11 cellular contexts compared by ENCODE assay signal in the genomic region with DNA sequence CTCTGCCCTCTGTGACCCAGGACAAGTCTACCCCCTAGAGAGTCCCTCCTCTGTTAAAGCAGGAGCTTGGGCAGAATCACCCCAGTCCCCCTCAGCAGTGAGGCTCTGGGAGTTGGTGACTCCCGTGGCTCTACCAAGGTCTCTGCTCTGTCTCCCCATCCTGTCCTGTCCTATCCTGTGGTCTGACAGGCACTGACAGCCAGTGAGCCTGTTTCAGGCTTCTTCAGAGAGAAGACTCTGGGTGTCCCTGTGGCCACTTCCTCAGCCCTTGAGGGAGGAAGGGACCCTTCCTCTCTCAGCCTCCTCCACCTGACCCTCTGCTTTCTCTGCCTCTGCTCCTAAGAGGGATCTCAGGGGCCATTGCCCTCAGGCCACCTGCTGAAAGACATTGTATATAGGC.
DNase-seq lines count a peak whose midpoint lies in the region; ATAC-seq and TF ChIP-seq lines count a peak whose summit lies in the region.
"Had no signal": no experiment of that assay in that cellular context is flagged by ENCODE, and none has a peak within 500 bp of the region (broad histone marks: within the 10 kb centered on the region; RNA-seq: fewer than 3 reads in every experiment).

No MANE protein-coding gene starts in this region.

- peak overlapping the region; percentile 70 for H2AFZ ChIP-seq in osteoblast (ENCODE audit: low read length)

- DNase-seq in NOMO-1 treated with dmso at 0.1 percent for 144 hours (lab: John Stamatoyannopoulos, UW; ENCODE audit: unreplicated experiment) = peak; percentile 55
- no peak for DNase-seq in osteoblast (ENCODE audit: insufficient read length, low spot score, missing footprints)
- DNase-seq in DMS53 (lab: John Stamatoyannopoulos, UW) = no peak
- no peak for DNase-seq in left lobe of liver (ENCODE audit: low spot score)
- no peak for DNase-seq in activated CD8-positive, alpha-beta memory T cell treated with anti-CD3 and anti-CD28 coated beads, Interleukin-2, amount 50 U/mL, for 48 hours
- DNase-seq in HuH-7.5 (ENCODE audit: low spot score) = no peak
- DNase-seq: activated T-cell treated with anti-CD3 and anti-CD28 coated beads, Interleukin-2, amount 50 U/mL, for 72 hours; cerebellar nuclear complex; sigmoid colon had no signal

- no peaks in the 10 kb centered on the region for H3K79me2 ChIP-seq in osteoblast (ENCODE audit: insufficient read depth, low read length)

- no peak overlapping the region for H3K4me2 ChIP-seq in osteoblast (ENCODE audit: insufficient read depth, low read length)

- H3K4me3 ChIP-seq in osteoblast (ENCODE audit: insufficient read depth, low read length) = no peak overlapping the region
- H3K4me3 ChIP-seq: sigmoid colon had no signal

- no peaks in the 10 kb centered on the region for H3K36me3 ChIP-seq in osteoblast (ENCODE audit: insufficient read depth, low read length)
- H3K36me3 ChIP-seq: sigmoid colon had no signal

- no peaks in the 10 kb centered on the region for H3K4me1 ChIP-seq in osteoblast (ENCODE audit: insufficient read depth, low read length)

- TF ChIP-seq CTCF in osteoblast (IDR thresholded peaks at IDR 0.05; ENCODE audit: extremely low read depth, low read depth, low read length) = no peak

- no peaks in the 10 kb centered on the region for H3K27me3 ChIP-seq in osteoblast (ENCODE audit: insufficient read depth, low read length)
- H3K27me3 ChIP-seq: sigmoid colon had no signal

- no peaks in the 10 kb centered on the region for H3K9me3 ChIP-seq in osteoblast (ENCODE audit: low read depth, low read length)
- H3K9me3 ChIP-seq: sigmoid colon had no signal

- H4K20me1 ChIP-seq in osteoblast (ENCODE audit: insufficient read depth, low read length) = no peaks in the 10 kb centered on the region

- H3K27ac ChIP-seq in osteoblast (ENCODE audit: low read depth, low read length) = no peak overlapping the region
- H3K27ac ChIP-seq: sigmoid colon had no signal

- ATAC-seq in GM19351 (IDR thresholded peaks at IDR 0.05; ENCODE audit: unreplicated experiment) = peak; percentile 14
- peak; percentile 19 for ATAC-seq in HG02642 (IDR thresholded peaks at IDR 0.05; ENCODE audit: poor library complexity, unreplicated experiment)
- no peak for ATAC-seq in left lobe of liver
- ATAC-seq: activated T-cell treated with anti-CD3 and anti-CD28 coated beads, Interleukin-2, amount 50 U/mL, for 72 hours had no signal
